Comparison of ENCODE assay signal across 9 cellular contexts in genomic region chr22:22884010-22884887, GRCh38. TPM values are rescaled to one million over a fixed set of nuclear protein-coding genes. Genes with fewer than 3 reads are reported as not detected.
DNase-seq lines count a peak whose midpoint lies in the region; ATAC-seq and TF ChIP-seq lines count a peak whose summit lies in the region.
"Had no signal": no experiment of that assay in that cellular context is flagged by ENCODE, and none has a peak within 500 bp of the region (broad histone marks: within the 10 kb centered on the region; RNA-seq: fewer than 3 reads in every experiment).

No MANE protein-coding gene starts in this region.

- no peaks in the 10 kb centered on the region for H3K4me1 ChIP-seq in lung (ENCODE audit: control insufficient read depth in 2 of 2, insufficient read depth in 2 of 2, low read length in 2 of 2)

- H3K9me3 ChIP-seq in lung (ENCODE audit: control insufficient read depth in 2 of 2, insufficient read depth in 1 of 2, low read length in 1 of 2) = no peaks in the 10 kb centered on the region

- H3K36me3 ChIP-seq in lung (ENCODE audit: control insufficient read depth in 2 of 2, insufficient read depth in 2 of 2, low read length in 2 of 2) = no peaks in the 10 kb centered on the region

- H3K27me3 Mint-ChIP-seq in HFFc6 (ENCODE audit: insufficient read depth) = peaks cover 28% of the 10 kb centered on the region
- peaks cover 31% of the 10 kb centered on the region for H3K27me3 Mint-ChIP-seq in activated CD4-positive, alpha-beta T cell treated with anti-CD3 and anti-CD28 coated beads, Interleukin-2, amount 10 ng/mL, durations not matched to agents 24 days and 14 days

- no peak overlapping the region for H3K27ac Mint-ChIP-seq in HFFc6
- H3K27ac Mint-ChIP-seq in activated CD4-positive, alpha-beta T cell treated with anti-CD3 and anti-CD28 coated beads, Interleukin-2, amount 10 ng/mL, durations not matched to agents 24 days and 14 days = no peak overlapping the region

- ATAC-seq in lung (ENCODE audit: insufficient read depth, low FRiP score) (no peak), GM21367 (IDR thresholded peaks at IDR 0.05; ENCODE audit: unreplicated experiment) (no peak)

- DNase-seq in Caki2 (ENCODE audit: low read depth) (peak; percentile 57), HFFc6 (peak; percentile 56), NCI-H526 (lab: John Stamatoyannopoulos, UW) (peak; percentile 27 to 82), dorsolateral prefrontal cortex (peak in 6 of 10 donors; percentile 19 to 56 (median 46)), lung (ENCODE audit: low spot score) (peak; percentile 58)
- peak; percentile 94 for DNase-seq in activated CD4-positive, alpha-beta T cell treated with anti-CD3 and anti-CD28 coated beads, Interleukin-2, amount 10 ng/mL, durations not matched to agents 24 days and 14 days
- DNase-seq in stimulated activated CD8-positive, alpha-beta memory T cell treated with anti-CD3 and anti-CD28 coated beads, Interleukin-7, amount 100 ng/mL, for 1 hour (ENCODE audit: low read depth in 2 of 2) = peak; percentile 20 to 43

- in situ Hi-C loops in Caki2 (cut with HindIII; ENCODE audit: low pct_unique_long_range_greater_than_20kb, low sequenced_read_pairs) = no loop called here

- no peaks in the 10 kb centered on the region for H3K9me3 Mint-ChIP-seq in HFFc6
- no peaks in the 10 kb centered on the region for H3K9me3 Mint-ChIP-seq in activated CD4-positive, alpha-beta T cell treated with anti-CD3 and anti-CD28 coated beads, Interleukin-2, amount 10 ng/mL, durations not matched to agents 24 days and 14 days

- no peaks in the 10 kb centered on the region for H3K36me3 Mint-ChIP-seq in HFFc6 (ENCODE audit: low read depth)
- H3K36me3 Mint-ChIP-seq in activated CD4-positive, alpha-beta T cell treated with anti-CD3 and anti-CD28 coated beads, Interleukin-2, amount 10 ng/mL, durations not matched to agents 24 days and 14 days (ENCODE audit: low read depth) = no peaks in the 10 kb centered on the region

- H3K4me3 ChIP-seq in dorsolateral prefrontal cortex = no peak overlapping the region
- no peak overlapping the region for H3K4me3 ChIP-seq in lung
- H3K4me3 ChIP-seq: SK-N-MC had no signal

- H3K27me3 ChIP-seq in dorsolateral prefrontal cortex (peaks cover 0 to 16% (median 0%) of the 10 kb centered on the region in 45 donors), lung (ENCODE audit: control insufficient read depth, insufficient read depth) (no peaks in the 10 kb centered on the region)

- WGBS in lung, 2 donors = 22 to 26% methylated on average over 3 of the region's 3 CpGs

- intact Hi-C loops in activated CD4-positive, alpha-beta T cell treated with anti-CD3 and anti-CD28 coated beads, Interleukin-2, amount 10 ng/mL, durations not matched to agents 24 days and 14 days (cut with micrococcal nuclease) = loop anchor here (5.0 to 10.0 kb wide), 4 partner anchors 58 to 131 kb away; no protein-coding TSS in a partner anchor
- intact Hi-C loops in dorsolateral prefrontal cortex (cut with DNase I) = loop anchor here in 1 of 2 donors (10.0 kb wide), 1 partner anchor 299 kb away; no protein-coding TSS in a partner anchor

- TF ChIP-seq CTCF in HFFc6 (IDR thresholded peaks at IDR 0.05) (peak; percentile 80), dorsolateral prefrontal cortex (IDR thresholded peaks at IDR 0.05 in 54 of 56, conservative IDR thresholded peaks at IDR 0.05 in 2 of 56; ENCODE audit: low read depth in 1 of 56, partially characterized antibody in 56 of 56) (peak in 55 of 56 donors; percentile 40 to 80 (median 66)), lung (IDR thresholded peaks at IDR 0.05; ENCODE audit: control extremely low read depth, extremely low read depth) (peak; percentile 64)

- no peaks in the 10 kb centered on the region for H3K4me1 Mint-ChIP-seq in HFFc6 (ENCODE audit: low read depth)
- peaks cover 14% of the 10 kb centered on the region for H3K4me1 Mint-ChIP-seq in activated CD4-positive, alpha-beta T cell treated with anti-CD3 and anti-CD28 coated beads, Interleukin-2, amount 10 ng/mL, durations not matched to agents 24 days and 14 days

- no peak overlapping the region for H3K4me3 Mint-ChIP-seq in HFFc6
- H3K4me3 Mint-ChIP-seq in activated CD4-positive, alpha-beta T cell treated with anti-CD3 and anti-CD28 coated beads, Interleukin-2, amount 10 ng/mL, durations not matched to agents 24 days and 14 days = no peak overlapping the region

- H3K27ac ChIP-seq in dorsolateral prefrontal cortex (no peak overlapping the region), lung (ENCODE audit: low read depth in 1 of 2, low read length in 1 of 2) (no peak overlapping the region)
- H3K27ac ChIP-seq: SK-N-MC had no signal

RNA-seq across cellular contexts. Expression of gene IGLL5, which starts 3.4 kb away (rescaled TPM):
- total RNA-seq in Caki2 (2014; rRNA removed; shearing (Covaris generic); ENCODE audit: low replicate concordance) = not detected in 2 replicates
- not detected for total RNA-seq in HFFc6 (2021; fragmentation: NEBNext Ultra II Directional; extraction: Animal tissue kit (Norgen Biotek cat#: 25700))
- total RNA-seq in activated CD4-positive, alpha-beta T cell treated with anti-CD3 and anti-CD28 coated beads, Interleukin-2, amount 10 ng/mL, durations not matched to agents 24 days and 14 days = not detected in 2 replicates
- total RNA-seq in dorsolateral prefrontal cortex (1 to 10 TPM in 2 of 120 experiments, under 1 TPM in 1, not detected in 117; 0.80 to 1.7 (median 1.3) TPM), lung (10 to 100 TPM in 1 of 2 donors, 1 to 10 TPM in 1; 5.4 to 21.5 TPM)
- polyA plus RNA-seq in lung = 10 to 100 TPM in 1 of 2 donors, 1 to 10 TPM in 1; 6.1 to 16.4 TPM

Comparison
In these comparisons a context has a peak if more than half of its experiments do, and no peak if none do; other contexts are left out.
1. DNase-seq: peak in every context shown above with its lines; median percentile 94 in activated CD4-positive, alpha-beta T cell treated with anti-CD3 and anti-CD28 coated beads, Interleukin-2, amount 10 ng/mL, durations not matched to agents 24 days and 14 days; 58 in lung; 57 in Caki2; 56 in HFFc6; 54 in NCI-H526; 46 in dorsolateral prefrontal cortex; 32 in stimulated activated CD8-positive, alpha-beta memory T cell treated with anti-CD3 and anti-CD28 coated beads, Interleukin-7, amount 100 ng/mL, for 1 hour.